In the genomic region with DNA sequence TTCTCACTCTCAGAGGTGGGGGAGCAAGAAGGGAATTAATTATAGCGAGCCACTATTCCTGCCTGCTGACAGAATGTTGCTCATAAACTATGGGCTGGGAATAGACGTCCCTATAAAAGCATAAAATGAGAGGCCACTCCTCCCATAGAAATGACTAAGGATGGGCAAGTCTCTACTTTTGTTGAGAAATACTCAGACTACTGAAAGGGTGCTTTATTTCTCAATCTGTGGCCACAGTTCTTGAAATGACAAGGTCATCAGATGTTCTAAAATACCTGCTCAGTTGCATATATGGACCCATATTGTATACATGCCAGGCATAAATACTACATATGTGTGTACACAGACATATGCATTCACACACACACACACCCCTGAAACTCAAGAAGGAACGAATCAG, we compare ENCODE assay signal across 25 cellular contexts.
"Had no signal": no experiment of that assay in that cellular context is flagged by ENCODE, and none has a peak within 500 bp of the region (broad histone marks: within the 10 kb centered on the region; RNA-seq: fewer than 3 reads in every experiment).

No MANE protein-coding gene starts in this region.

- H3K36me3 ChIP-seq: gastrocnemius medialis, prostate gland, right atrium auricular region, tibial artery had no signal

- H3K4me3 ChIP-seq: gastrocnemius medialis, lung, prostate gland, right atrium auricular region, testis, tibial artery had no signal

- H3K4me1 ChIP-seq: gastrocnemius medialis, prostate gland, right atrium auricular region, testis, tibial artery had no signal

- FAIRE-seq: keratinocyte, urothelium cell line had no signal

- H3K4me1 Mint-ChIP-seq: mesothelial cell of epicardium; naive thymus-derived CD4-positive, alpha-beta T cell; nephron; stimulated activated memory B cell treated with anti-CD40 and anti-IgM and Interleukin-4, amounts not matched to agents 10 μg/mL and 1 μg/mL and 100 μg/mL, for 72 hours had no signal

- DNase-seq: cortex of kidney; foreskin fibroblast; gastrocnemius medialis; head of caudate nucleus; mesenchymal stem cell; naive thymus-derived CD4-positive, alpha-beta T cell; nucleus accumbens; stimulated activated CD4-positive, alpha-beta T cell treated with anti-CD3 and anti-CD28 coated beads, Interleukin-2, amount 100 ng/mL, for 24 hours; stimulated activated CD4-positive, alpha-beta T cell treated with anti-CD3 and anti-CD28 coated beads, Interleukin-4, amount 100 ng/mL, for 4 hours; stimulated activated naive CD8-positive, alpha-beta T cell treated with anti-CD3 and anti-CD28 coated beads, Interleukin-15, Interleukin-2, amounts not matched to agents 100 U/mL and 50 U/mL, for 24 hours; substantia nigra; testis; tibial artery had no signal

- H3K27me3 Mint-ChIP-seq: naive thymus-derived CD4-positive, alpha-beta T cell; stimulated activated memory B cell treated with anti-CD40 and anti-IgM and Interleukin-4, amounts not matched to agents 10 μg/mL and 1 μg/mL and 100 μg/mL, for 72 hours; type B pancreatic cell had no signal

- H3K36me3 Mint-ChIP-seq: mesothelial cell of epicardium; naive thymus-derived CD4-positive, alpha-beta T cell; stimulated activated memory B cell treated with anti-CD40 and anti-IgM and Interleukin-4, amounts not matched to agents 10 μg/mL and 1 μg/mL and 100 μg/mL, for 72 hours; type B pancreatic cell had no signal

- H3K4me3 Mint-ChIP-seq: mesothelial cell of epicardium; naive thymus-derived CD4-positive, alpha-beta T cell; nephron; stimulated activated memory B cell treated with anti-CD40 and anti-IgM and Interleukin-4, amounts not matched to agents 10 μg/mL and 1 μg/mL and 100 μg/mL, for 72 hours; type B pancreatic cell had no signal

- ATAC-seq: esophagus mucosa; gastrocnemius medialis; naive thymus-derived CD4-positive, alpha-beta T cell; sciatic nerve; stimulated activated memory B cell treated with anti-CD40 and anti-IgM and Interleukin-4, amounts not matched to agents 10 μg/mL and 1 μg/mL and 100 μg/mL, for 72 hours; stimulated activated naive CD8-positive, alpha-beta T cell treated with anti-CD3 and anti-CD28 coated beads, Interleukin-15, Interleukin-2, amounts not matched to agents 100 U/mL and 50 U/mL, for 24 hours had no signal

- H3K9me3 Mint-ChIP-seq: type B pancreatic cell had no signal

- H3K27me3 ChIP-seq: gastrocnemius medialis, right atrium auricular region, testis, tibial artery had no signal

- H3K27ac ChIP-seq: epithelial cell of prostate, gastrocnemius medialis, prostate gland, right atrium auricular region, testis, tibial artery had no signal

- H3K27ac Mint-ChIP-seq: mesothelial cell of epicardium; naive thymus-derived CD4-positive, alpha-beta T cell; nephron; stimulated activated memory B cell treated with anti-CD40 and anti-IgM and Interleukin-4, amounts not matched to agents 10 μg/mL and 1 μg/mL and 100 μg/mL, for 72 hours; type B pancreatic cell had no signal

- H3K9me3 ChIP-seq: gastrocnemius medialis, prostate gland, right atrium auricular region, testis, tibial artery had no signal
